ENCODE assay signal across 8 cellular contexts in the genomic region with DNA sequence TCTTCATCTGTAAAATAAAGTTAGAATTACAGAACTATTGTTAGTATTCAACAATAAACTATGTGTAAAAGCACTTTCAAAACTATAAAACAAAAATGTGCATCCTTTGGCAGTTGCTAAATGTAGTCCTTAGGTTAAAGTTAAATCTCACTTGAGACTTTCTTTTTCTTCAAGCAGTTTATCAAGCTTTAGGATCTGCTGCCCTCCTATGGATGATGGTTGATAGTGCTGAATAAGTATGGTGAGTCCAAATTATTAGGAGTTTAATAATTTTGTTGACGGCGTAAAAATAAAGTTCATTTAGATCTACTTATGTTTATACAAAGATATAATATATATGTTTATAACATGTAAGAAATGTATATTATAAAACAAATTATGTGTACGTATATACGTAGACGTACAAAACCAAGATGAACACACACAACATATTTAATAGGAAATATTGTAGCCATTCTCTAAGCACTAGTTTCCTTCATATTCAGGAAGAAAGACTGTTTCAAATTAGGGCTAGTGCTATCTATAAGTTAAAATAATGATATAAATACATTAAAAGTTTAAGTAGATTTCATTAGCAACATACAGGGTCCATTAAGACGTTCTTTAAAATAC. TPM values are rescaled to one million over a fixed set of nuclear protein-coding genes. Genes with fewer than 3 reads are reported as not detected.
A peak's percentile ranks its signal among the peaks of the same experiment; 100 is the strongest.
DNase-seq lines count a peak whose midpoint lies in the region; ATAC-seq, FAIRE-seq and TF ChIP-seq lines count a peak whose summit lies in the region.

No MANE protein-coding gene starts in this region.

- WGBS in SK-N-SH (ENCODE audit: low lambda C conversion rate), result 8% methylated on average over 6 of the region's 6 CpGs

- no peaks in the 10 kb centered on the region for H3K79me2 ChIP-seq in SK-N-SH (ENCODE audit: insufficient read depth)

- TF ChIP-seq CTCF in BE2C (IDR thresholded peaks at IDR 0.05; ENCODE audit: low read depth, low read length), result peak; percentile 36
- TF ChIP-seq CTCF in HEK293 (tag by site-specific recombination; IDR thresholded peaks at IDR 0.05), result no peak
- peak; percentile 73 for TF ChIP-seq CTCF in SK-N-SH (IDR thresholded peaks at IDR 0.05)

- DNase-seq in BE2C, result no peak
- DNase-seq in SK-N-SH, result no peak
- DNase-seq in SKM-1 (lab: John Stamatoyannopoulos, UW; ENCODE audit: unreplicated experiment), result no peak
- DNase-seq in HCEC 1CT, result no peak

- TF ChIP-seq RAD21 in SK-N-SH (IDR thresholded peaks at IDR 0.05; ENCODE audit: low read length), result peak; percentile 59

- H3K27ac ChIP-seq in HEK293 (ENCODE audit: extremely low read depth, low read depth, low read length) (no peak overlapping the region), SK-N-SH (ENCODE audit: low read depth in 2 of 2, low read length in 1 of 2) (no peak overlapping the region)

- no peak overlapping the region for H3K4me3 ChIP-seq in BE2C (ENCODE audit: low read depth, low read length)
- H3K4me3 ChIP-seq in HEK293 (ENCODE audit: low read depth, low read length), result no peak overlapping the region
- no peak overlapping the region; a peak in 1 of 4 replicates for H3K4me3 ChIP-seq in SK-N-SH (ENCODE audit: low read depth in 2 of 2, low read length in 1 of 2)

- POLR2A ChIA-PET in HEK293 (lab: Yijun Ruan, JAX), result no interaction called here
- POLR2A ChIA-PET in SK-N-SH (lab: Yijun Ruan, JAX), result no interaction called here

- H3K36me3 ChIP-seq in BE2C (no peaks in the 10 kb centered on the region), HEK293 (ENCODE audit: control insufficient read depth in 2 of 2, insufficient read depth in 1 of 2, low read length in 2 of 2) (no peaks in the 10 kb centered on the region), SK-N-SH (replicated peaks in 1 of 2; ENCODE audit: control insufficient read depth in 1 of 2, insufficient read depth in 2 of 2, low read length in 1 of 2) (no peaks in the 10 kb centered on the region)

- H3K4me2 ChIP-seq in SK-N-SH, result no peak overlapping the region

- H3K9me3 ChIP-seq in BE2C (no peaks in the 10 kb centered on the region), HEK293 (ENCODE audit: control insufficient read depth, insufficient read depth, low read depth, low read length) (no peaks in the 10 kb centered on the region), SK-N-SH (no peaks in the 10 kb centered on the region)

- no peak overlapping the region; the same call in 1 of the 2 replicates for H2AFZ ChIP-seq in SK-N-SH (ENCODE audit: low read depth)

- H3K27me3 ChIP-seq in BE2C (no peaks in the 10 kb centered on the region), SK-N-SH (ENCODE audit: insufficient read depth) (no peaks in the 10 kb centered on the region; the same call in 1 of the 2 replicates)

- no peaks in the 10 kb centered on the region for H3F3A ChIP-seq in SK-N-SH (replicated peaks; ENCODE audit: insufficient read depth)

- CTCF ChIA-PET in HEK293 (lab: Yijun Ruan, JAX) (interaction anchor here (2.5 kb wide), 1 partner anchor 299 kb away, joined by 9 read pairs; no protein-coding TSS in a partner anchor), SK-N-SH (lab: Yijun Ruan, JAX) (interaction anchor here (1.4 to 1.5 kb wide), 2 partner anchors 12 to 1119 kb away, joined by 3 read pairs; no protein-coding TSS in a partner anchor)

- no peaks in the 10 kb centered on the region for H3K9me2 ChIP-seq in SK-N-SH

- ATAC-seq in GM21717 (IDR thresholded peaks at IDR 0.05; ENCODE audit: unreplicated experiment) (no peak), GM19397 (IDR thresholded peaks at IDR 0.05; ENCODE audit: unreplicated experiment) (no peak)

- H3K4me1 ChIP-seq in BE2C, result no peaks in the 10 kb centered on the region
- no peaks in the 10 kb centered on the region for H3K4me1 ChIP-seq in HEK293 (ENCODE audit: control insufficient read depth, insufficient read depth, low read length)
- no peaks in the 10 kb centered on the region for H3K4me1 ChIP-seq in SK-N-SH (ENCODE audit: control insufficient read depth in 1 of 2, insufficient read depth in 2 of 2, low read depth in 1 of 2, low read length in 1 of 2)

- no peak for TF ChIP-seq EP300 in SK-N-SH (IDR thresholded peaks at IDR 0.05; ENCODE audit: borderline replicate concordance in 1 of 2, low read depth in 1 of 2, low read length in 1 of 2)

- no peak overlapping the region for H3K9ac ChIP-seq in SK-N-SH

- no peaks in the 10 kb centered on the region for H4K20me1 ChIP-seq in SK-N-SH (ENCODE audit: insufficient read depth)

- FAIRE-seq in islet of Langerhans (lab: Jason Lieb, UNC), result peak; percentile 56

TF ChIP-seq in HEK293, 187 proteins besides CTCF, POLR2A, EP300 and RAD21:
- no peak for TF ChIP-seq ZNF404 (tag by site-specific recombination; IDR thresholded peaks at IDR 0.05)
- TF ChIP-seq ZNF416 (tag by site-specific recombination; IDR thresholded peaks at IDR 0.05), result no peak
- peak; percentile 20; the same call in 1 of the 2 replicates for TF ChIP-seq ZNF654 (tag by site-specific recombination; IDR thresholded peaks at IDR 0.05; ENCODE audit: low read depth)
- TF ChIP-seq ZNF350 (tag by site-specific recombination; IDR thresholded peaks at IDR 0.05), result no peak
- no peak for TF ChIP-seq TRIM28 (IDR thresholded peaks at IDR 0.05; ENCODE audit: borderline replicate concordance, low read length)
- TF ChIP-seq, protein P1, sequence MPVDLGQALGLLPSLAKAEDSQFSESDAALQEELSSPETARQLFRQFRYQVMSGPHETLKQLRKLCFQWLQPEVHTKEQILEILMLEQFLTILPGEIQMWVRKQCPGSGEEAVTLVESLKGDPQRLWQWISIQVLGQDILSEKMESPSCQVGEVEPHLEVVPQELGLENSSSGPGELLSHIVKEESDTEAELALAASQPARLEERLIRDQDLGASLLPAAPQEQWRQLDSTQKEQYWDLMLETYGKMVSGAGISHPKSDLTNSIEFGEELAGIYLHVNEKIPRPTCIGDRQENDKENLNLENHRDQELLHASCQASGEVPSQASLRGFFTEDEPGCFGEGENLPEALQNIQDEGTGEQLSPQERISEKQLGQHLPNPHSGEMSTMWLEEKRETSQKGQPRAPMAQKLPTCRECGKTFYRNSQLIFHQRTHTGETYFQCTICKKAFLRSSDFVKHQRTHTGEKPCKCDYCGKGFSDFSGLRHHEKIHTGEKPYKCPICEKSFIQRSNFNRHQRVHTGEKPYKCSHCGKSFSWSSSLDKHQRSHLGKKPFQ (tag by site-specific recombination; IDR thresholded peaks at IDR 0.05), result no peak

TF ChIP-seq in SK-N-SH, 30 proteins besides CTCF, POLR2A, EP300 and RAD21:
- TF ChIP-seq, protein P2, sequence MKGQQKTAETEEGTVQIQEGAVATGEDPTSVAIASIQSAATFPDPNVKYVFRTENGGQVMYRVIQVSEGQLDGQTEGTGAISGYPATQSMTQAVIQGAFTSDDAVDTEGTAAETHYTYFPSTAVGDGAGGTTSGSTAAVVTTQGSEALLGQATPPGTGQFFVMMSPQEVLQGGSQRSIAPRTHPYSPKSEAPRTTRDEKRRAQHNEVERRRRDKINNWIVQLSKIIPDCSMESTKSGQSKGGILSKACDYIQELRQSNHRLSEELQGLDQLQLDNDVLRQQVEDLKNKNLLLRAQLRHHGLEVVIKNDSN (IDR thresholded peaks at IDR 0.05; ENCODE audit: borderline replicate concordance, low read depth), result no peak
- TF ChIP-seq SMC3 (IDR thresholded peaks at IDR 0.05; ENCODE audit: low read depth, low read length), result peak; percentile 33

RNA-seq across cellular contexts. Expression of gene UGT2A2, which starts 22.3 kb away (rescaled TPM):
- polyA plus RNA-seq in BE2C (2012; ENCODE audit: insufficient read depth, insufficient read length, low read depth), result not detected
- polyA plus RNA-seq in SK-N-SH (2012; rRNA removed), result 0.06 TPM in 1 of 2 replicates, not detected in the other
- polyA plus RNA-seq in SK-N-SH (2012; cell fraction: cytosol; rRNA removed), result 0.03 TPM in 1 of 2 replicates, not detected in the other
- polyA plus RNA-seq in SK-N-SH (2012; cell fraction: nucleus; rRNA removed), result 0.14 TPM in 1 of 2 replicates, not detected in the other

RNA-seq across cellular contexts. Expression of gene UGT2A1, which starts 35.9 kb away (rescaled TPM):
- not detected for polyA plus RNA-seq in BE2C (2012; ENCODE audit: insufficient read depth, insufficient read length, low read depth)
- polyA plus RNA-seq in SK-N-SH (2012; rRNA removed), result 0.10 and 0.19 TPM in 2 replicates
- 0.10 and 0.14 TPM in 2 replicates for polyA plus RNA-seq in SK-N-SH (2012; cell fraction: cytosol; rRNA removed)
- polyA plus RNA-seq in SK-N-SH (2012; cell fraction: nucleus; rRNA removed), result 0.14 and 0.25 TPM in 2 replicates
